Comparison of ENCODE assay signal across 8 cellular contexts in the genomic region with DNA sequence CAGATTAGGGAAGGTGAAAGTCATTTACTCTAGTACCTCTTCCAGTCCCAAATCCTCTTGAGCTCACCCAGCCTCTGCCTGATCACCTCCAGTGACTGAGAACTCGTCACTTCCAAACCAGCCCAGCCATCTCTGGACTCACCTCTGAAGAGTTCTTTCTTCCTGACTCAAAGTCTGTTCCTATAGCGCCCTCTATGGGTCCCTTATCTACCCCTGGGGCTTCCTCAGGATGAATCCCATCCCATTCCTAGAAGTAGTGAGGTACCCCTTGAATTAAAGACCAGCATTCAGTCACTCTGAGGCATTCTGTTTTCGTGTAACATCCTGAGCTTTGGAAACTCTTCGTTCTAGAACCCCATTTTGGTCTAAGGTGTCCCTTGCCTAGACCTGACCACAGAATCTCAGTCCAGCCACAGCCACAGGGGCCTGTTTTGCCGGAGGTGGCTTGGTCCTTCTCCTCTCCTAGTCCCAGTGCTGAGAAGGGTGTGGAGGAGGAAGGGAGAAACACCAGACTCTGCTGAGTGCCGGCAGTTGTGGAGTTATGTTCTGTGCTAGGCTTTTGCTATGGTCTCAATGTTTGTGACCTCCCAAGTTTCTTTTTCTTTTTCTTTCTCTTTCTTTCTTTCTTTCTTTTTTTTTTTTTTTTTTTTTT. TPM values are rescaled to one million over a fixed set of nuclear protein-coding genes. Genes with fewer than 3 reads are reported as not detected.
DNase-seq lines count a peak whose midpoint lies in the region; ATAC-seq and TF ChIP-seq lines count a peak whose summit lies in the region.

No MANE protein-coding gene starts in this region.

- H3K4me1 Mint-ChIP-seq in WTC11: peaks cover 32% of the 10 kb centered on the region
- H3K4me1 Mint-ChIP-seq in neural progenitor cell: peaks cover 44% of the 10 kb centered on the region

- H3K4me3 Mint-ChIP-seq in WTC11 (no peak overlapping the region), neural progenitor cell (no peak overlapping the region)

- no peaks in the 10 kb centered on the region for H4K20me1 ChIP-seq in neural progenitor cell (ENCODE audit: low read depth)

- ATAC-seq in heart left ventricle (no peak), WTC11 (peak; percentile 78), GM21576 (IDR thresholded peaks at IDR 0.05; ENCODE audit: unreplicated experiment) (no peak)

- no peaks in the 10 kb centered on the region for H3K79me2 ChIP-seq in neural progenitor cell (ENCODE audit: low read depth)

- H2AFZ ChIP-seq in neural progenitor cell (replicated peaks): no peak overlapping the region

- H3K36me3 Mint-ChIP-seq in WTC11: no peaks in the 10 kb centered on the region
- no peaks in the 10 kb centered on the region for H3K36me3 Mint-ChIP-seq in neural progenitor cell

- H3K27me3 Mint-ChIP-seq in WTC11 (ENCODE audit: low read depth) (peaks cover 6% of the 10 kb centered on the region; the same call in 1 of the 2 replicates), neural progenitor cell (ENCODE audit: insufficient read depth, low read depth) (peaks cover 15% of the 10 kb centered on the region)

- H3K27ac ChIP-seq in heart left ventricle (no peak overlapping the region), right atrium auricular region (no peak overlapping the region), neural progenitor cell (no peak overlapping the region), coronary artery (no peak overlapping the region)

- peaks cover 0 to 73% (median 9%) of the 10 kb centered on the region in 9 donors for H3K27me3 ChIP-seq in heart left ventricle
- H3K27me3 ChIP-seq in right atrium auricular region: no peaks in the 10 kb centered on the region
- H3K27me3 ChIP-seq in neural progenitor cell: no peaks in the 10 kb centered on the region

- H3K4me3 ChIP-seq in heart left ventricle (no peak overlapping the region), right atrium auricular region (no peak overlapping the region), neural progenitor cell (no peak overlapping the region), coronary artery (no peak overlapping the region)

- no peaks in the 10 kb centered on the region for H3K9me3 Mint-ChIP-seq in WTC11
- H3K9me3 Mint-ChIP-seq in neural progenitor cell: no peaks in the 10 kb centered on the region

- H3F3A ChIP-seq in neural progenitor cell (ENCODE audit: low read depth): peaks cover 39% of the 10 kb centered on the region

- no peaks in the 10 kb centered on the region for H3K36me3 ChIP-seq in heart left ventricle
- H3K36me3 ChIP-seq in right atrium auricular region: no peaks in the 10 kb centered on the region
- H3K36me3 ChIP-seq in neural progenitor cell: no peaks in the 10 kb centered on the region

- no peak for DNase-seq in heart left ventricle
- no peak for DNase-seq in right atrium auricular region (ENCODE audit: low spot score)
- DNase-seq in NCI-H1694 treated with DMSO at 0.1 percent for 48 hours (lab: John Stamatoyannopoulos, UW): peak; percentile 73
- peak; percentile 71 for DNase-seq in WTC11 (ENCODE audit: low spot score)
- DNase-seq in neural progenitor cell (ENCODE audit: low spot score): peak; percentile 93
- DNase-seq in activated naive CD4-positive, alpha-beta T cell (lab: John Stamatoyannopoulos, UW): no peak
- DNase-seq in coronary artery (ENCODE audit: low spot score): no peak

- H3K9ac ChIP-seq in neural progenitor cell: no peak overlapping the region

- WGBS in heart left ventricle, 4 donors: 47 to 56% (median 52%) methylated on average over 5 to 6 of the region's 6 CpGs

- intact Hi-C loops in heart left ventricle (cut with DNase I): no loop called here

- CTCF ChIA-PET in WTC11 (lab: Charles Lee): interaction anchor here (0.6 to 4.4 kb wide), 12 partner anchors 10 to 642 kb away, joined by 3 to 65 read pairs (median 4); a partner anchor contains a TSS

- POLR2A ChIA-PET in WTC11 (lab: Charles Lee): interaction anchor here (0.7 kb wide), 1 partner anchor 177 kb away, joined by 7 read pairs; no protein-coding TSS in a partner anchor

- H3K4me1 ChIP-seq in heart left ventricle (peaks cover 0 to 8% (median 0%) of the 10 kb centered on the region in 12 donors), right atrium auricular region (no peaks in the 10 kb centered on the region), neural progenitor cell (peaks cover 39% of the 10 kb centered on the region)

- peak overlapping the region; percentile 80 for H3K4me2 ChIP-seq in neural progenitor cell

- TF ChIP-seq POLR2A in heart left ventricle (IDR thresholded peaks at IDR 0.05): no peak

- H3K9me3 ChIP-seq in heart left ventricle: no peaks in the 10 kb centered on the region
- no peaks in the 10 kb centered on the region for H3K9me3 ChIP-seq in right atrium auricular region
- no peaks in the 10 kb centered on the region for H3K9me3 ChIP-seq in neural progenitor cell (ENCODE audit: low read depth)

- peak in 9 of 12 donors; percentile 4 to 38 (median 20) for TF ChIP-seq CTCF in heart left ventricle (IDR thresholded peaks at IDR 0.05)
- TF ChIP-seq CTCF in right atrium auricular region (IDR thresholded peaks at IDR 0.05): peak in 1 of 2 donors; percentile 30
- peak; percentile 64 for TF ChIP-seq CTCF in WTC11 (IDR thresholded peaks at IDR 0.05)
- TF ChIP-seq CTCF in neural progenitor cell (IDR thresholded peaks at IDR 0.05): peak; percentile 84
- TF ChIP-seq CTCF in coronary artery (IDR thresholded peaks at IDR 0.05): no peak

- no peak overlapping the region for H3K27ac Mint-ChIP-seq in WTC11
- H3K27ac Mint-ChIP-seq in neural progenitor cell: no peak overlapping the region

TF ChIP-seq in WTC11, 78 proteins besides CTCF, POLR2A, EP300 and RAD21:
- TF ChIP-seq EMX1 (CRISPR knock-in tag; IDR thresholded peaks at IDR 0.05): no peak
- TF ChIP-seq, protein P1, sequence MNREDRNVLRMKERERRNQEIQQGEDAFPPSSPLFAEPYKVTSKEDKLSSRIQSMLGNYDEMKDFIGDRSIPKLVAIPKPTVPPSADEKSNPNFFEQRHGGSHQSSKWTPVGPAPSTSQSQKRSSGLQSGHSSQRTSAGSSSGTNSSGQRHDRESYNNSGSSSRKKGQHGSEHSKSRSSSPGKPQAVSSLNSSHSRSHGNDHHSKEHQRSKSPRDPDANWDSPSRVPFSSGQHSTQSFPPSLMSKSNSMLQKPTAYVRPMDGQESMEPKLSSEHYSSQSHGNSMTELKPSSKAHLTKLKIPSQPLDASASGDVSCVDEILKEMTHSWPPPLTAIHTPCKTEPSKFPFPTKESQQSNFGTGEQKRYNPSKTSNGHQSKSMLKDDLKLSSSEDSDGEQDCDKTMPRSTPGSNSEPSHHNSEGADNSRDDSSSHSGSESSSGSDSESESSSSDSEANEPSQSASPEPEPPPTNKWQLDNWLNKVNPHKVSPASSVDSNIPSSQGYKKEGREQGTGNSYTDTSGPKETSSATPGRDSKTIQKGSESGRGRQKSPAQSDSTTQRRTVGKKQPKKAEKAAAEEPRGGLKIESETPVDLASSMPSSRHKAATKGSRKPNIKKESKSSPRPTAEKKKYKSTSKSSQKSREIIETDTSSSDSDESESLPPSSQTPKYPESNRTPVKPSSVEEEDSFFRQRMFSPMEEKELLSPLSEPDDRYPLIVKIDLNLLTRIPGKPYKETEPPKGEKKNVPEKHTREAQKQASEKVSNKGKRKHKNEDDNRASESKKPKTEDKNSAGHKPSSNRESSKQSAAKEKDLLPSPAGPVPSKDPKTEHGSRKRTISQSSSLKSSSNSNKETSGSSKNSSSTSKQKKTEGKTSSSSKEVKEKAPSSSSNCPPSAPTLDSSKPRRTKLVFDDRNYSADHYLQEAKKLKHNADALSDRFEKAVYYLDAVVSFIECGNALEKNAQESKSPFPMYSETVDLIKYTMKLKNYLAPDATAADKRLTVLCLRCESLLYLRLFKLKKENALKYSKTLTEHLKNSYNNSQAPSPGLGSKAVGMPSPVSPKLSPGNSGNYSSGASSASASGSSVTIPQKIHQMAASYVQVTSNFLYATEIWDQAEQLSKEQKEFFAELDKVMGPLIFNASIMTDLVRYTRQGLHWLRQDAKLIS (CRISPR knock-in tag; IDR thresholded peaks at IDR 0.05; ENCODE audit: borderline replicate concordance): no peak
- TF ChIP-seq FOXK1 (CRISPR knock-in tag; IDR thresholded peaks at IDR 0.05): no peak
- TF ChIP-seq ZNF121 (CRISPR knock-in tag; IDR thresholded peaks at IDR 0.05): no peak
- TF ChIP-seq ZNF232 (CRISPR knock-in tag; IDR thresholded peaks at IDR 0.05): no peak
TF ChIP-seq in WTC11: peak in this region for 0.

RNA-seq across cellular contexts. Expression of a gene that starts 32.7 kb away (rescaled TPM):
- total RNA-seq in heart left ventricle (not detected), right atrium auricular region (not detected), WTC11 (2021) (6.2 to 13.2 TPM (median 6.6 TPM) in 3 replicates), neural progenitor cell (ENCODE audit: low replicate concordance) (14.5 and 28.8 TPM in 2 replicates)
- not detected for polyA plus RNA-seq in heart left ventricle

RNA-seq across cellular contexts. Expression of a gene that starts 35.1 kb away (rescaled TPM):
- total RNA-seq in heart left ventricle (1 to 10 TPM in 3 of 9 donors, under 1 TPM in 6; 0.32 to 1.8 (median 0.61) TPM), right atrium auricular region (1 to 10 TPM; 1.1 to 2.3 TPM), WTC11 (2021) (1.2 to 1.7 TPM (median 1.5 TPM) in 3 replicates), neural progenitor cell (ENCODE audit: low replicate concordance) (0.12 TPM in 1 of 2 replicates, not detected in the other)
- polyA plus RNA-seq in heart left ventricle: 1 to 10 TPM in 1 of 2 donors, under 1 TPM in 1; 0.99 to 2.0 TPM

Comparison
In these comparisons a context has a peak if more than half of its experiments do, and no peak if none do; other contexts are left out.
1. DNase-seq: peak in NCI-H1694 treated with DMSO at 0.1 percent for 48 hours (single experiment), WTC11 (single experiment) and neural progenitor cell (single experiment); none in heart left ventricle (0 of 5), right atrium auricular region (single experiment), activated naive CD4-positive, alpha-beta T cell (0 of 4) and coronary artery (single experiment).